2 cellular contexts compared by ENCODE assay signal in the genomic region with DNA sequence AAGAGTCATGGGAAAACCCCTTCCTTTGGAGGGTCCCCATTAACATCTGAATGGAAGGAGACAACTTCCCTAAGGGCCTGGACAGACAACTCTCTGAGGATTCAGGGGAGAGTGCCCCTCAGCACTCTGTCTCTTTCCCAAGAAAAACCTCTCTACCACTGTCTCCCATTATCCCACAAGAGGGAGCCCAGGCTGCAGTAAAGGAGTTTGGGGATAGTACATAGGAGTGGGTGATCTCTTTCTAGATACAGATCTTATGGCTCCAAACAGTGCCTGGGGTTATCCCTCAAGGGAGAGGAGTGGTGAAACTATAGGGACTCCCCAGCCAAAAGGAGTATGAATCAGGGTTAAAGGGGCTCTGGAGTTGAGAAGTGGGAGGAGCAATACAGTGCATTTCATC.
TF ChIP-seq lines count a peak whose summit lies in the region.

No MANE protein-coding gene starts in this region.

TF ChIP-seq in GM12878, 131 proteins besides CTCF, POLR2A, EP300 and RAD21:
- TF ChIP-seq YBX1 (IDR thresholded peaks at IDR 0.05) (no peak), IKZF2 (IDR thresholded peaks at IDR 0.05) (0 out of 4 replicates have a peak, but pooled peaks of 1 of the 2 experiments have one; percentile 16)

TF ChIP-seq in liver, 16 proteins besides CTCF, POLR2A, EP300 and RAD21:
- TF ChIP-seq NR2F2 (IDR thresholded peaks at IDR 0.05): no peak
- TF ChIP-seq FOXA1 (IDR thresholded peaks at IDR 0.05): no peak
- no peak for TF ChIP-seq FOXA2 (IDR thresholded peaks at IDR 0.05)
- TF ChIP-seq JUND (IDR thresholded peaks at IDR 0.05): no peak
- TF ChIP-seq, protein P1, sequence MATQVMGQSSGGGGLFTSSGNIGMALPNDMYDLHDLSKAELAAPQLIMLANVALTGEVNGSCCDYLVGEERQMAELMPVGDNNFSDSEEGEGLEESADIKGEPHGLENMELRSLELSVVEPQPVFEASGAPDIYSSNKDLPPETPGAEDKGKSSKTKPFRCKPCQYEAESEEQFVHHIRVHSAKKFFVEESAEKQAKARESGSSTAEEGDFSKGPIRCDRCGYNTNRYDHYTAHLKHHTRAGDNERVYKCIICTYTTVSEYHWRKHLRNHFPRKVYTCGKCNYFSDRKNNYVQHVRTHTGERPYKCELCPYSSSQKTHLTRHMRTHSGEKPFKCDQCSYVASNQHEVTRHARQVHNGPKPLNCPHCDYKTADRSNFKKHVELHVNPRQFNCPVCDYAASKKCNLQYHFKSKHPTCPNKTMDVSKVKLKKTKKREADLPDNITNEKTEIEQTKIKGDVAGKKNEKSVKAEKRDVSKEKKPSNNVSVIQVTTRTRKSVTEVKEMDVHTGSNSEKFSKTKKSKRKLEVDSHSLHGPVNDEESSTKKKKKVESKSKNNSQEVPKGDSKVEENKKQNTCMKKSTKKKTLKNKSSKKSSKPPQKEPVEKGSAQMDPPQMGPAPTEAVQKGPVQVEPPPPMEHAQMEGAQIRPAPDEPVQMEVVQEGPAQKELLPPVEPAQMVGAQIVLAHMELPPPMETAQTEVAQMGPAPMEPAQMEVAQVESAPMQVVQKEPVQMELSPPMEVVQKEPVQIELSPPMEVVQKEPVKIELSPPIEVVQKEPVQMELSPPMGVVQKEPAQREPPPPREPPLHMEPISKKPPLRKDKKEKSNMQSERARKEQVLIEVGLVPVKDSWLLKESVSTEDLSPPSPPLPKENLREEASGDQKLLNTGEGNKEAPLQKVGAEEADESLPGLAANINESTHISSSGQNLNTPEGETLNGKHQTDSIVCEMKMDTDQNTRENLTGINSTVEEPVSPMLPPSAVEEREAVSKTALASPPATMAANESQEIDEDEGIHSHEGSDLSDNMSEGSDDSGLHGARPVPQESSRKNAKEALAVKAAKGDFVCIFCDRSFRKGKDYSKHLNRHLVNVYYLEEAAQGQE (IDR thresholded peaks at IDR 0.05): no peak
- TF ChIP-seq TAF1 (conservative IDR thresholded peaks at IDR 0.05): no peak
- no peak for TF ChIP-seq YY1 (IDR thresholded peaks at IDR 0.05)
- no peak for TF ChIP-seq GABPA (IDR thresholded peaks at IDR 0.05 in 1 of 2, conservative IDR thresholded peaks at IDR 0.05 in 1 of 2)
- TF ChIP-seq HNF4G (IDR thresholded peaks at IDR 0.05): no peak
- TF ChIP-seq, protein P2, sequence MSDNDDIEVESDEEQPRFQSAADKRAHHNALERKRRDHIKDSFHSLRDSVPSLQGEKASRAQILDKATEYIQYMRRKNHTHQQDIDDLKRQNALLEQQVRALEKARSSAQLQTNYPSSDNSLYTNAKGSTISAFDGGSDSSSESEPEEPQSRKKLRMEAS (IDR thresholded peaks at IDR 0.05): no peak
- no peak for TF ChIP-seq HNF4A (conservative IDR thresholded peaks at IDR 0.05)
- no peak for TF ChIP-seq SP1 (IDR thresholded peaks at IDR 0.05)
- TF ChIP-seq EGR1 (IDR thresholded peaks at IDR 0.05; ENCODE audit: low read depth in 2 of 2): no peak
- no peak for TF ChIP-seq RXRA (IDR thresholded peaks at IDR 0.05)
- TF ChIP-seq, protein P3, sequence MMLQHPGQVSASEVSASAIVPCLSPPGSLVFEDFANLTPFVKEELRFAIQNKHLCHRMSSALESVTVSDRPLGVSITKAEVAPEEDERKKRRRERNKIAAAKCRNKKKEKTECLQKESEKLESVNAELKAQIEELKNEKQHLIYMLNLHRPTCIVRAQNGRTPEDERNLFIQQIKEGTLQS (IDR thresholded peaks at IDR 0.05): no peak
- TF ChIP-seq, protein P4, sequence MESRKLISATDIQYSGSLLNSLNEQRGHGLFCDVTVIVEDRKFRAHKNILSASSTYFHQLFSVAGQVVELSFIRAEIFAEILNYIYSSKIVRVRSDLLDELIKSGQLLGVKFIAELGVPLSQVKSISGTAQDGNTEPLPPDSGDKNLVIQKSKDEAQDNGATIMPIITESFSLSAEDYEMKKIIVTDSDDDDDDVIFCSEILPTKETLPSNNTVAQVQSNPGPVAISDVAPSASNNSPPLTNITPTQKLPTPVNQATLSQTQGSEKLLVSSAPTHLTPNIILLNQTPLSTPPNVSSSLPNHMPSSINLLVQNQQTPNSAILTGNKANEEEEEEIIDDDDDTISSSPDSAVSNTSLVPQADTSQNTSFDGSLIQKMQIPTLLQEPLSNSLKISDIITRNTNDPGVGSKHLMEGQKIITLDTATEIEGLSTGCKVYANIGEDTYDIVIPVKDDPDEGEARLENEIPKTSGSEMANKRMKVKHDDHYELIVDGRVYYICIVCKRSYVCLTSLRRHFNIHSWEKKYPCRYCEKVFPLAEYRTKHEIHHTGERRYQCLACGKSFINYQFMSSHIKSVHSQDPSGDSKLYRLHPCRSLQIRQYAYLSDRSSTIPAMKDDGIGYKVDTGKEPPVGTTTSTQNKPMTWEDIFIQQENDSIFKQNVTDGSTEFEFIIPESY (IDR thresholded peaks at IDR 0.05): no peak
